In genomic region chr10:95443636-95444035, GRCh38 we compare ENCODE assay signal across 11 cellular contexts.
"Had no signal": no experiment of that assay in that cellular context is flagged by ENCODE, and none has a peak within 500 bp of the region (broad histone marks: within the 10 kb centered on the region; RNA-seq: fewer than 3 reads in every experiment).

No MANE protein-coding gene starts in this region.

- H3K27ac ChIP-seq: hepatocyte, lower lobe of right lung had no signal

- DNase-seq: activated CD4-positive, alpha-beta T cell treated with anti-CD3 and anti-CD28 coated beads, Interleukin-2, amount 10 ng/mL, durations not matched to agents 7 days and 5 days; activated naive CD8-positive, alpha-beta T cell treated with anti-CD3 and anti-CD28 coated beads, Interleukin-2, amount 10 ng/mL, durations not matched to agents 7 days and 5 days; dermis blood vessel endothelial cell; effector memory CD8-positive, alpha-beta T cell; lower lobe of right lung; stimulated activated CD4-positive, alpha-beta T cell treated with anti-CD3 and anti-CD28 coated beads, Interleukin-2, amount 100 ng/mL, for 48 hours; stimulated activated naive B cell treated with anti-CD40 and anti-IgM and Interleukin-4, amounts not matched to agents 10 μg/mL and 1 μg/mL and 100 μg/mL, for 72 hours; substantia nigra; upper lobe of left lung had no signal

- ATAC-seq: effector memory CD8-positive, alpha-beta T cell; lower lobe of right lung; stimulated activated naive B cell treated with anti-CD40 and anti-IgM and Interleukin-4, amounts not matched to agents 10 μg/mL and 1 μg/mL and 100 μg/mL, for 72 hours had no signal

- H3K4me3 ChIP-seq: hepatocyte, lower lobe of right lung, upper lobe of left lung had no signal

- H3K9me3 ChIP-seq: lower lobe of right lung, upper lobe of left lung had no signal

- H3K36me3 ChIP-seq: lower lobe of right lung, upper lobe of left lung had no signal

- FAIRE-seq: frontal cortex had no signal

- H3K27me3 ChIP-seq: hepatocyte, upper lobe of left lung had no signal
